Comparison of ENCODE assay signal across 7 cellular contexts in genomic region chr7:130961128-130961601, GRCh38.
DNase-seq lines count a peak whose midpoint lies in the region; ATAC-seq and TF ChIP-seq lines count a peak whose summit lies in the region.

No MANE protein-coding gene starts in this region.

- H3K36me3 ChIP-seq in muscle layer of duodenum (ENCODE audit: control insufficient read depth in 1 of 2, insufficient read depth in 2 of 2, low read length in 2 of 2) (peaks cover 0 to 28% of the 10 kb centered on the region in 2 donors), vagina (no peaks in the 10 kb centered on the region)

- peaks cover 36% of the 10 kb centered on the region for H3K4me1 Mint-ChIP-seq in activated naive CD4-positive, alpha-beta T cell treated with anti-CD3 and anti-CD28 coated beads for 36 hours (ENCODE audit: low read depth)

- POLR2A ChIA-PET in HEK293T (lab: Yijun Ruan, JAX) = interaction anchor here (1.4 kb wide), 1 partner anchor 19 kb away, joined by 4 read pairs; no protein-coding TSS in a partner anchor

- H3K9me3 Mint-ChIP-seq in activated naive CD4-positive, alpha-beta T cell treated with anti-CD3 and anti-CD28 coated beads for 36 hours = no peaks in the 10 kb centered on the region

- H3K27me3 ChIP-seq in muscle layer of duodenum (ENCODE audit: low read depth, low read length) = no peaks in the 10 kb centered on the region
- H3K27me3 ChIP-seq in vagina = no peaks in the 10 kb centered on the region

- H3K36me3 Mint-ChIP-seq in activated naive CD4-positive, alpha-beta T cell treated with anti-CD3 and anti-CD28 coated beads for 36 hours (ENCODE audit: low read depth) = peaks cover 46% of the 10 kb centered on the region

- peak overlapping the region in 1 of 2 donors; percentile 56 for H3K4me3 ChIP-seq in muscle layer of duodenum (ENCODE audit: low read depth in 1 of 2, low read length in 2 of 2)
- peak overlapping the region in 1 of 2 donors; percentile 18 for H3K4me3 ChIP-seq in vagina

- no peak for TF ChIP-seq POLR2A in vagina (IDR thresholded peaks at IDR 0.05)

- CTCF ChIA-PET in activated naive CD4-positive, alpha-beta T cell treated with anti-CD3 and anti-CD28 coated beads for 36 hours (lab: Charles Lee) = interaction anchor here (0.8 to 4.7 kb wide), 10 partner anchors 10 to 79 kb away, joined by 3 to 32 read pairs (median 6); no protein-coding TSS in a partner anchor
- CTCF ChIA-PET in HEK293T (lab: Yijun Ruan, JAX) = interaction anchor here (1.1 to 2.6 kb wide), 2 partner anchors 43 to 61 kb away, joined by 3 to 5 read pairs; no protein-coding TSS in a partner anchor

- H3K27me3 Mint-ChIP-seq in activated naive CD4-positive, alpha-beta T cell treated with anti-CD3 and anti-CD28 coated beads for 36 hours (ENCODE audit: low read depth) = no peaks in the 10 kb centered on the region

- H3K4me3 Mint-ChIP-seq in activated naive CD4-positive, alpha-beta T cell treated with anti-CD3 and anti-CD28 coated beads for 36 hours = peak overlapping the region; percentile 87

- peak; percentile 78 for ATAC-seq in GM18909 (IDR thresholded peaks at IDR 0.05; ENCODE audit: poor library complexity, unreplicated experiment)
- ATAC-seq in HG03025 (IDR thresholded peaks at IDR 0.05; ENCODE audit: low FRiP score, unreplicated experiment) = peak; percentile 72

- peak overlapping the region; percentile 87 for H3K27ac ChIP-seq in muscle layer of duodenum (ENCODE audit: low read length)
- peak overlapping the region; percentile 34 for H3K27ac ChIP-seq in vagina

- TF ChIP-seq CTCF in vagina (IDR thresholded peaks at IDR 0.05) = no peak

- peak overlapping the region; percentile 99 for H3K27ac Mint-ChIP-seq in activated naive CD4-positive, alpha-beta T cell treated with anti-CD3 and anti-CD28 coated beads for 36 hours

- intact Hi-C loops in activated naive CD4-positive, alpha-beta T cell treated with anti-CD3 and anti-CD28 coated beads for 36 hours (cut with micrococcal nuclease) = loop anchor here (1.0 to 10.0 kb wide), 8 partner anchors 9 to 780 kb away; no protein-coding TSS in a partner anchor
- intact Hi-C loops in vagina (cut with DNase I) = no loop called here

- DNase-seq in RPMI7951 (ENCODE audit: low read depth) (peak; percentile 89), vagina (ENCODE audit: extremely low spot score in 2 of 2) (no peak), HEK293T (ENCODE audit: extremely low spot score) (no peak)
- peak; percentile 92 for DNase-seq in activated naive CD4-positive, alpha-beta T cell treated with anti-CD3 and anti-CD28 coated beads for 36 hours

- H3K4me1 ChIP-seq in muscle layer of duodenum (ENCODE audit: control insufficient read depth in 1 of 2, insufficient read depth in 2 of 2, low read length in 2 of 2) (peaks cover 7 to 21% of the 10 kb centered on the region in 2 donors), vagina (peaks cover 69% of the 10 kb centered on the region)

- no peaks in the 10 kb centered on the region for H3K9me3 ChIP-seq in muscle layer of duodenum (ENCODE audit: control insufficient read depth in 1 of 2, low read length in 2 of 2)
- no peaks in the 10 kb centered on the region for H3K9me3 ChIP-seq in vagina

TF ChIP-seq in HEK293T, 16 proteins besides CTCF, POLR2A, EP300 and RAD21:
- TF ChIP-seq NFRKB (IDR thresholded peaks at IDR 0.05) (no peak), SP1 (IDR thresholded peaks at IDR 0.05) (no peak), SUZ12 (IDR thresholded peaks at IDR 0.05) (no peak), FOXA1 (IDR thresholded peaks at IDR 0.05) (no peak), FOXM1 (IDR thresholded peaks at IDR 0.05; ENCODE audit: borderline replicate concordance) (no peak), TARDBP (IDR thresholded peaks at IDR 0.05) (no peak), FOXK2 (IDR thresholded peaks at IDR 0.05) (no peak), LEF1 (IDR thresholded peaks at IDR 0.05; ENCODE audit: borderline replicate concordance) (no peak), ZNF384 (IDR thresholded peaks at IDR 0.05) (no peak), ELF4 (IDR thresholded peaks at IDR 0.05) (no peak), PKNOX1 (IDR thresholded peaks at IDR 0.05) (no peak), ARNT (IDR thresholded peaks at IDR 0.05) (no peak), HDGF (IDR thresholded peaks at IDR 0.05; ENCODE audit: borderline replicate concordance) (no peak), CTBP1 (IDR thresholded peaks at IDR 0.05; ENCODE audit: borderline replicate concordance) (no peak), L3MBTL2 (conservative IDR thresholded peaks at IDR 0.05) (no peak), BHLHE40 (IDR thresholded peaks at IDR 0.05; ENCODE audit: borderline replicate concordance) (no peak)

Comparison
In these comparisons a context has a peak if more than half of its experiments do, and no peak if none do; other contexts are left out.
1. DNase-seq: peak in RPMI7951 (single experiment) and activated naive CD4-positive, alpha-beta T cell treated with anti-CD3 and anti-CD28 coated beads for 36 hours (single experiment); none in vagina (0 of 2) and HEK293T (single experiment).